In the genomic region with DNA sequence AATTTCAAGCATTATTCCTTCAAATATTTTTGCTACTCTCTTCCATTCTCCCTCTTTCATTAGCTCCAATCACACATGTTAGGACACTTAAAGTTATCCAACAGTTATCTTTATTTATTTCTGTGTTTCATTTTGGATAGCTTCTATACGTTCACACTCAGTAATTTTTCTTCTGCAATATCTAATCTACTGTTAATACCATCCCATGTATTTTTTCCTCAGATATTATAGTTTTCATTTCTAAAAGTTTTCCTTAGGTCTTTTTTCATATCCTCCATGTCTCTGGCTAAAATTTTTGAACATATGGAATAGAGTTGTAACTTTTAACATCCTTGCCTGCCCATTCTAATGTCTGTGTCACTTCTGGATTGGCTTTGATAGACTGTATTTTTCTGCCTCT, we compare ENCODE assay signal across 29 cellular contexts.
"Had no signal": no experiment of that assay in that cellular context is flagged by ENCODE, and none has a peak within 500 bp of the region (broad histone marks: within the 10 kb centered on the region; RNA-seq: fewer than 3 reads in every experiment).

No MANE protein-coding gene starts in this region.

- H3K36me3 Mint-ChIP-seq: stimulated activated effector memory CD8-positive, alpha-beta T cell treated with anti-CD3 and anti-CD28 coated beads, Interleukin-12 subunit alpha, Interleukin-12 subunit beta, amount 100 ng/mL, for 72 hours had no signal

- DNase-seq: stimulated activated CD4-positive, alpha-beta T cell treated with anti-CD3 and anti-CD28 coated beads, Interleukin-2, amount 100 ng/mL, for 48 hours; stimulated activated CD4-positive, alpha-beta T cell treated with anti-CD3 and anti-CD28 coated beads, Interleukin-4, amount 100 ng/mL, for 1 hour; stimulated activated CD4-positive, alpha-beta T cell treated with anti-CD3 and anti-CD28 coated beads, Interleukin-4, amount 100 ng/mL, for 24 hours; stimulated activated CD4-positive, alpha-beta T cell treated with anti-CD3 and anti-CD28 coated beads, Interleukin-4, amount 100 ng/mL, for 4 hours; stimulated activated CD8-positive, alpha-beta memory T cell treated with anti-CD3 and anti-CD28 coated beads, Interleukin-4, amount 100 ng/mL, for 48 hours; stimulated activated naive B cell treated with anti-CD40 and anti-IgM and Interleukin-4, amounts not matched to agents 10 μg/mL and 1 μg/mL and 100 μg/mL, for 72 hours; stimulated activated naive CD4-positive, alpha-beta T cell; stimulated activated naive CD4-positive, alpha-beta T cell treated with Interleukin-2 at 50 U/mL for 16 hours; stimulated activated naive CD8-positive, alpha-beta T cell treated with anti-CD3 and anti-CD28 coated beads, Interleukin-15, amount 100 ng/mL, for 72 hours; stimulated activated naive CD8-positive, alpha-beta T cell treated with anti-CD3 and anti-CD28 coated beads, Interleukin-15, Interleukin-2, amounts not matched to agents 100 U/mL and 50 U/mL, for 24 hours; stomach; substantia nigra; testis; thyroid gland; tibial artery; transverse colon; trophoblast cell; upper lobe of left lung; upper lobe of right lung; uterus had no signal

- H3K27ac Mint-ChIP-seq: stimulated activated effector memory CD8-positive, alpha-beta T cell treated with anti-CD3 and anti-CD28 coated beads, Interleukin-12 subunit alpha, Interleukin-12 subunit beta, amount 100 ng/mL, for 72 hours; stimulated activated memory B cell treated with anti-CD40 and anti-IgM and Interleukin-4, amounts not matched to agents 10 μg/mL and 1 μg/mL and 100 μg/mL, for 72 hours; stimulated activated naive B cell treated with anti-CD40 and anti-IgM and Interleukin-4, amounts not matched to agents 10 μg/mL and 1 μg/mL and 100 μg/mL, for 72 hours; stimulated activated naive CD8-positive, alpha-beta T cell treated with anti-CD3 and anti-CD28 coated beads, Interleukin-15, amount 100 ng/mL, for 72 hours; stimulated activated naive CD8-positive, alpha-beta T cell treated with anti-CD3 and anti-CD28 coated beads, Interleukin-15, Interleukin-2, amounts not matched to agents 100 ng/mL and 50 ng/mL, for 24 hours; type B pancreatic cell had no signal

- H3K4me1 Mint-ChIP-seq: stimulated activated effector memory CD8-positive, alpha-beta T cell treated with anti-CD3 and anti-CD28 coated beads, Interleukin-12 subunit alpha, Interleukin-12 subunit beta, amount 100 ng/mL, for 72 hours; stimulated activated memory B cell treated with anti-CD40 and anti-IgM and Interleukin-4, amounts not matched to agents 10 μg/mL and 1 μg/mL and 100 μg/mL, for 72 hours; stimulated activated naive B cell treated with anti-CD40 and anti-IgM and Interleukin-4, amounts not matched to agents 10 μg/mL and 1 μg/mL and 100 μg/mL, for 72 hours; stimulated activated naive CD8-positive, alpha-beta T cell treated with anti-CD3 and anti-CD28 coated beads, Interleukin-15, amount 100 ng/mL, for 72 hours had no signal

- ATAC-seq: stimulated activated effector memory CD8-positive, alpha-beta T cell treated with anti-CD3 and anti-CD28 coated beads, Interleukin-12 subunit alpha, Interleukin-12 subunit beta, amount 100 ng/mL, for 72 hours; stimulated activated memory B cell treated with anti-CD40 and anti-IgM and Interleukin-4, amounts not matched to agents 10 μg/mL and 1 μg/mL and 100 μg/mL, for 72 hours; stimulated activated naive B cell treated with anti-CD40 and anti-IgM and Interleukin-4, amounts not matched to agents 10 μg/mL and 1 μg/mL and 100 μg/mL, for 72 hours; stimulated activated naive CD8-positive, alpha-beta T cell treated with anti-CD3 and anti-CD28 coated beads, Interleukin-15, amount 100 ng/mL, for 72 hours; stimulated activated naive CD8-positive, alpha-beta T cell treated with anti-CD3 and anti-CD28 coated beads, Interleukin-15, Interleukin-2, amounts not matched to agents 100 U/mL and 50 U/mL, for 24 hours; upper lobe of right lung had no signal

- H3K4me1 ChIP-seq: stomach, suprapubic skin, testis, thyroid gland, tibial artery, tibial nerve, transverse colon, upper lobe of left lung, upper lobe of right lung, uterus, vagina had no signal

- H3K4me3 ChIP-seq: stomach, suprapubic skin, testis, thoracic aorta, thyroid gland, tibial artery, tibial nerve, transverse colon, upper lobe of left lung, upper lobe of right lung, uterus, vagina had no signal

- H3K27me3 ChIP-seq: stomach, suprapubic skin, testis, thyroid gland, tibial artery, tibial nerve, transverse colon, upper lobe of left lung, upper lobe of right lung, uterus, vagina had no signal

- H3K27me3 Mint-ChIP-seq: stimulated activated memory B cell treated with anti-CD40 and anti-IgM and Interleukin-4, amounts not matched to agents 10 μg/mL and 1 μg/mL and 100 μg/mL, for 72 hours; stimulated activated naive B cell treated with anti-CD40 and anti-IgM and Interleukin-4, amounts not matched to agents 10 μg/mL and 1 μg/mL and 100 μg/mL, for 72 hours; stimulated activated naive CD8-positive, alpha-beta T cell treated with anti-CD3 and anti-CD28 coated beads, Interleukin-15, amount 100 ng/mL, for 72 hours; stimulated activated naive CD8-positive, alpha-beta T cell treated with anti-CD3 and anti-CD28 coated beads, Interleukin-15, Interleukin-2, amounts not matched to agents 100 ng/mL and 50 ng/mL, for 24 hours; type B pancreatic cell had no signal

- H3K36me3 ChIP-seq: stomach, suprapubic skin, thoracic aorta, thyroid gland, tibial artery, tibial nerve, transverse colon, upper lobe of left lung, upper lobe of right lung, uterus, vagina had no signal

- FAIRE-seq: urothelium cell line had no signal

- H3K27ac ChIP-seq: stomach, suprapubic skin, testis, thoracic aorta, thyroid gland, tibial artery, tibial nerve, transverse colon, upper lobe of left lung, upper lobe of right lung, uterus, vagina had no signal

- H3K9me3 ChIP-seq: suprapubic skin, testis, thyroid gland, transverse colon, upper lobe of left lung, upper lobe of right lung, uterus, vagina had no signal

- H3K4me3 Mint-ChIP-seq: stimulated activated effector memory CD8-positive, alpha-beta T cell treated with anti-CD3 and anti-CD28 coated beads, Interleukin-12 subunit alpha, Interleukin-12 subunit beta, amount 100 ng/mL, for 72 hours; stimulated activated memory B cell treated with anti-CD40 and anti-IgM and Interleukin-4, amounts not matched to agents 10 μg/mL and 1 μg/mL and 100 μg/mL, for 72 hours; stimulated activated naive B cell treated with anti-CD40 and anti-IgM and Interleukin-4, amounts not matched to agents 10 μg/mL and 1 μg/mL and 100 μg/mL, for 72 hours; stimulated activated naive CD8-positive, alpha-beta T cell treated with anti-CD3 and anti-CD28 coated beads, Interleukin-15, amount 100 ng/mL, for 72 hours; stimulated activated naive CD8-positive, alpha-beta T cell treated with anti-CD3 and anti-CD28 coated beads, Interleukin-15, Interleukin-2, amounts not matched to agents 100 ng/mL and 50 ng/mL, for 24 hours; type B pancreatic cell had no signal
